In genomic region chr1:226981838-226982237, GRCh38 we compare ENCODE assay signal across 14 cellular contexts. TPM values are rescaled to one million over a fixed set of nuclear protein-coding genes. Genes with fewer than 3 reads are reported as not detected.
DNase-seq lines count a peak whose midpoint lies in the region; ATAC-seq and TF ChIP-seq lines count a peak whose summit lies in the region.
"Had no signal": no experiment of that assay in that cellular context is flagged by ENCODE, and none has a peak within 500 bp of the region (broad histone marks: within the 10 kb centered on the region; RNA-seq: fewer than 3 reads in every experiment).

No MANE protein-coding gene starts in this region.

- no peak for ATAC-seq in left ventricle myocardium superior

- no peaks in the 10 kb centered on the region for H3K79me2 ChIP-seq in osteoblast (ENCODE audit: insufficient read depth, low read length)

- no peak overlapping the region for H3K27ac Mint-ChIP-seq in type B pancreatic cell
- H3K27ac Mint-ChIP-seq: IgD-negative memory B cell had no signal

- H3K4me1 ChIP-seq in left ventricle myocardium inferior (peaks cover 97% of the 10 kb centered on the region), osteoblast (ENCODE audit: insufficient read depth, low read length) (no peaks in the 10 kb centered on the region)

- H3K4me3 ChIP-seq in left ventricle myocardium inferior (no peak overlapping the region), osteoblast (ENCODE audit: insufficient read depth, low read length) (no peak overlapping the region)

- no peak overlapping the region for H3K4me3 Mint-ChIP-seq in type B pancreatic cell
- H3K4me3 Mint-ChIP-seq: IgD-negative memory B cell had no signal

- intact Hi-C loops in left ventricle myocardium inferior (cut with micrococcal nuclease) (no loop called here), left ventricle myocardium superior (cut with micrococcal nuclease) (no loop called here)

- H3K4me2 ChIP-seq in osteoblast (ENCODE audit: insufficient read depth, low read length): no peak overlapping the region

- no peak overlapping the region for H2AFZ ChIP-seq in osteoblast (ENCODE audit: low read length)

- H3K9me3 ChIP-seq in left ventricle myocardium inferior (replicated peaks) (no peaks in the 10 kb centered on the region), osteoblast (ENCODE audit: low read depth, low read length) (no peaks in the 10 kb centered on the region)

- no peak for DNase-seq in left ventricle myocardium inferior
- DNase-seq in left ventricle myocardium superior: no peak
- peak; percentile 73 for DNase-seq in osteoblast (ENCODE audit: insufficient read length, low spot score, missing footprints)
- DNase-seq in type B pancreatic cell (ENCODE audit: extremely low spot score, unreplicated experiment): peak; percentile 66
- DNase-seq in NCI-H1694 (lab: John Stamatoyannopoulos, UW): no peak
- no peak for DNase-seq in DMS 273 (lab: John Stamatoyannopoulos, UW; ENCODE audit: unreplicated experiment)
- DNase-seq: DMS53, NCI-H187 treated with DMSO at 0.1 percent for 48 hours, NCI-H2171 treated with DMSO at 0.1 percent for 48 hours, NCI-H446 treated with DMSO at 0.1 percent for 48 hours, OCI-M1 had no signal

- H4K20me1 ChIP-seq in osteoblast (ENCODE audit: insufficient read depth, low read length): peaks cover 2% of the 10 kb centered on the region

- H3K4me1 Mint-ChIP-seq in type B pancreatic cell (ENCODE audit: unreplicated experiment): peaks cover 4% of the 10 kb centered on the region
- H3K4me1 Mint-ChIP-seq: IgD-negative memory B cell had no signal

- H3K9me3 Mint-ChIP-seq in type B pancreatic cell: no peaks in the 10 kb centered on the region
- H3K9me3 Mint-ChIP-seq: IgD-negative memory B cell had no signal

- peak overlapping the region; percentile 96 for H3K27ac ChIP-seq in left ventricle myocardium inferior (replicated peaks)
- H3K27ac ChIP-seq in angular gyrus (ENCODE audit: low read depth, low read length): peak overlapping the region; percentile 16
- H3K27ac ChIP-seq in osteoblast (ENCODE audit: low read depth, low read length): no peak overlapping the region
- H3K27ac ChIP-seq: C4-2B had no signal

- H3K36me3 ChIP-seq in left ventricle myocardium inferior (peaks cover 63% of the 10 kb centered on the region), osteoblast (ENCODE audit: insufficient read depth, low read length) (no peaks in the 10 kb centered on the region)

- no peaks in the 10 kb centered on the region for H3K27me3 ChIP-seq in left ventricle myocardium inferior (ENCODE audit: low read depth)
- no peaks in the 10 kb centered on the region for H3K27me3 ChIP-seq in osteoblast (ENCODE audit: insufficient read depth, low read length)

- peaks cover 4% of the 10 kb centered on the region for H3K36me3 Mint-ChIP-seq in type B pancreatic cell

- no peak for TF ChIP-seq CTCF in left ventricle myocardium inferior (IDR thresholded peaks at IDR 0.05; ENCODE audit: borderline replicate concordance)
- TF ChIP-seq CTCF in osteoblast (IDR thresholded peaks at IDR 0.05; ENCODE audit: extremely low read depth, low read depth, low read length): no peak
- no peak for TF ChIP-seq CTCF in type B pancreatic cell (conservative IDR thresholded peaks at IDR 0.05)

- H3K27me3 Mint-ChIP-seq in type B pancreatic cell: no peaks in the 10 kb centered on the region
- H3K27me3 Mint-ChIP-seq: IgD-negative memory B cell had no signal

RNA-seq across cellular contexts. Expression of gene COQ8A, which starts 41.7 kb away (rescaled TPM):
- 357 TPM for total RNA-seq in left ventricle myocardium inferior
- 438 TPM for total RNA-seq in left ventricle myocardium superior
- 14.1 and 16.2 TPM in 2 replicates for total RNA-seq in osteoblast
- 21.0 and 29.7 TPM in 2 replicates for total RNA-seq in type B pancreatic cell (ENCODE audit: low replicate concordance)

Comparison
In these comparisons a context has a peak if more than half of its experiments do, and no peak if none do; other contexts are left out.
1. DNase-seq: peak in osteoblast (single experiment) and type B pancreatic cell (single experiment); none in left ventricle myocardium inferior (single experiment), left ventricle myocardium superior (single experiment), NCI-H1694 (single experiment) and DMS 273 (single experiment).
2. RNA of gene COQ8A, which starts 41.7 kb away (total RNA-seq): 438 TPM in left ventricle myocardium superior (single experiment) and 357 TPM in left ventricle myocardium inferior (single experiment); 21.0 to 29.7 TPM in type B pancreatic cell and 14.1 to 16.2 TPM in osteoblast; every median in the first group is over 10 times any median in the second.